In the genomic region with DNA sequence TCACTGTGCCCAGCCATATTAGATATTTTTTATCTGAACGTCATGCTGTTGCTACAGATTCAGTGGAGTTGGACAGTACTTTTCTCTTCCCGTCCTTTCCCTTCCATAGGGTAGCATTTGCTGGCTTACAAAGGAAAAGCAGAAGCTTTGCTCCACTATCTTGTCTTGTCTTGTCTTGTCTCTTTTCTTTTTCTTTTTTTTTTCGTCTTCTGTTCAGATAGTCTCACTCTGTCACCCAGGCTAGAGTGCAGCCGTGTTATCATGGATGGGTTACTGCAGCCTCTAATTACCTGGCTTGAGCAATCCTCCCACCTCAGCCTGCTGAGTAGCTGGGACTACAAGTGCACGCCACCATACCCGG, we compare ENCODE assay signal across 21 cellular contexts. TPM values are rescaled to one million over a fixed set of nuclear protein-coding genes. Genes with fewer than 3 reads are reported as not detected.
DNase-seq lines count a peak whose midpoint lies in the region; ATAC-seq, FAIRE-seq and TF ChIP-seq lines count a peak whose summit lies in the region.
"Had no signal": no experiment of that assay in that cellular context is flagged by ENCODE, and none has a peak within 500 bp of the region (broad histone marks: within the 10 kb centered on the region; RNA-seq: fewer than 3 reads in every experiment).

No MANE protein-coding gene starts in this region.

- H3K27me3 Mint-ChIP-seq in brain (peaks cover 3% of the 10 kb centered on the region), neural crest cell (ENCODE audit: low read depth) (peaks cover 2% of the 10 kb centered on the region)

- no peak for FAIRE-seq in HepG2 (lab: Jason Lieb, UNC)
- FAIRE-seq: GM12891 had no signal

- peak overlapping the region; percentile 38; the same call in 1 of the 2 replicates for H3K9ac ChIP-seq in HepG2 (ENCODE audit: insufficient read depth, low read depth, low read length)

- H4K20me1 ChIP-seq in HepG2 (ENCODE audit: insufficient read depth, low read length): no peaks in the 10 kb centered on the region

- H3K27ac ChIP-seq in HepG2 (ENCODE audit: extremely low read length, insufficient read depth, low read length) (no peak overlapping the region), right lobe of liver (no peak overlapping the region)
- H3K27ac ChIP-seq: C4-2B had no signal

- POLR2A ChIA-PET in HepG2 (lab: Yijun Ruan, JAX): interaction anchor here (0.8 to 2.9 kb wide), 5 partner anchors 48 to 122 kb away, joined by 3 to 16 read pairs (median 3); a partner anchor contains a TSS

- H3K4me3 ChIP-seq in HepG2 (replicated peaks in 1 of 3; ENCODE audit: insufficient read depth in 1 of 3, low read depth in 2 of 3, low read length in 3 of 3): peak overlapping the region in 1 of 3 experiments; percentile 69; a peak in 1 of 6 replicates
- no peak overlapping the region for H3K4me3 ChIP-seq in right lobe of liver

- no peak overlapping the region for H2AFZ ChIP-seq in HepG2 (ENCODE audit: low read length)

- 15% methylated on average over 6 of the region's 6 CpGs for WGBS in HepG2 (ENCODE audit: low lambda C conversion rate)
- 71% methylated on average over 5 of the region's 6 CpGs for WGBS in right lobe of liver (ENCODE audit: insufficient coverage, low coverage, low lambda C conversion rate, missing lambda C conversion rate)

- H3K9me3 Mint-ChIP-seq in brain: peaks cover 0 to 2% (median 0%) of the 10 kb centered on the region in 5 experiments
- H3K9me3 Mint-ChIP-seq in neural crest cell: no peaks in the 10 kb centered on the region

- H3K4me1 ChIP-seq in HepG2 (ENCODE audit: insufficient read depth, low read length) (peaks cover 26% of the 10 kb centered on the region), right lobe of liver (peaks cover 0 to 5% (median 0%) of the 10 kb centered on the region in 4 donors)

- H3K27me3 ChIP-seq in HepG2 (ENCODE audit: control insufficient read depth in 1 of 2, insufficient read depth in 2 of 2, low read length in 2 of 2) (no peaks in the 10 kb centered on the region), right lobe of liver (no peaks in the 10 kb centered on the region)

- H3K36me3 Mint-ChIP-seq in brain (no peaks in the 10 kb centered on the region), neural crest cell (ENCODE audit: low read depth) (no peaks in the 10 kb centered on the region)

- peak; percentile 41 for ATAC-seq in HepG2
- no peak for ATAC-seq in right lobe of liver
- no peak for ATAC-seq in GM21737 (IDR thresholded peaks at IDR 0.05; ENCODE audit: unreplicated experiment)
- ATAC-seq: Panc1, Right ventricle myocardium inferior had no signal

- no peaks in the 10 kb centered on the region for H3K79me2 ChIP-seq in HepG2 (ENCODE audit: insufficient read depth, low read length)

- intact Hi-C loops in HepG2 (cut with micrococcal nuclease; ENCODE audit: unreplicated experiment): loop anchor here (10.0 kb wide), 2 partner anchors 174 to 324 kb away; a partner anchor contains a TSS
- intact Hi-C loops in right lobe of liver (cut with DNase I): loop anchor here in 1 of 2 donors (10.0 kb wide), 1 partner anchor 64 kb away; no protein-coding TSS in a partner anchor

- no peaks in the 10 kb centered on the region for H3K36me3 ChIP-seq in HepG2 (replicated peaks in 1 of 2; ENCODE audit: control insufficient read depth in 1 of 2, insufficient read depth in 2 of 2, low read length in 2 of 2)
- no peaks in the 10 kb centered on the region for H3K36me3 ChIP-seq in right lobe of liver

- TF ChIP-seq EP300 in HepG2 (IDR thresholded peaks at IDR 0.05; ENCODE audit: low read depth in 2 of 2, low read length in 2 of 2) (no peak), HepG2 (CRISPR knock-in tag; IDR thresholded peaks at IDR 0.05; ENCODE audit: borderline replicate concordance) (no peak)

- no peak for TF ChIP-seq POLR2A in HepG2 (IDR thresholded peaks at IDR 0.05; ENCODE audit: insufficient read depth in 1 of 2, low read depth in 2 of 2, low read length in 2 of 2)
- TF ChIP-seq POLR2A in right lobe of liver (IDR thresholded peaks at IDR 0.05): no peak

- H3K9me3 ChIP-seq in HepG2 (ENCODE audit: low read length) (no peaks in the 10 kb centered on the region), right lobe of liver (no peaks in the 10 kb centered on the region)

- H3K4me3 Mint-ChIP-seq in brain (peak overlapping the region in 1 of 5 experiments; percentile 51), neural crest cell (no peak overlapping the region)

- CTCF ChIA-PET in HepG2 (lab: Yijun Ruan, JAX; ENCODE audit: low intra/inter-chr PET ratio, low total read pairs): interaction anchor here (1.1 to 4.7 kb wide), 3 partner anchors 61 to 102 kb away, joined by 3 to 104 read pairs (median 12); a partner anchor contains a TSS

- peaks cover 29% of the 10 kb centered on the region for H3K4me1 Mint-ChIP-seq in brain
- H3K4me1 Mint-ChIP-seq in neural crest cell: peaks cover 17% of the 10 kb centered on the region

- TF ChIP-seq CTCF in HepG2 (CRISPR knock-in tag; IDR thresholded peaks at IDR 0.05): no peak
- no peak for TF ChIP-seq CTCF in right lobe of liver (IDR thresholded peaks at IDR 0.05)
- TF ChIP-seq CTCF in brain (conservative IDR thresholded peaks at IDR 0.05): no peak
- no peak for TF ChIP-seq CTCF in neural crest cell (conservative IDR thresholded peaks at IDR 0.05)

- H3K4me2 ChIP-seq in HepG2 (ENCODE audit: low read depth, low read length): peak overlapping the region; percentile 67

- no peak for TF ChIP-seq RAD21 in HepG2 (CRISPR knock-in tag; IDR thresholded peaks at IDR 0.05)

- in situ Hi-C loops in HepG2 (cut with HindIII; ENCODE audit: extremely low pct_ligation_motif_present, low pct_unique_long_range_greater_than_20kb): loop anchor here (5.0 kb wide), 1 partner anchor 56 kb away; no protein-coding TSS in a partner anchor

- no TSS peak for BruUV-seq in HepG2 (replicated peaks; lab: Mats Ljungman, UMichigan)

- H3K27ac Mint-ChIP-seq in brain (peak overlapping the region in 3 of 5 experiments; percentile 63 to 69 (median 65)), neural crest cell (ENCODE audit: unreplicated experiment) (peak overlapping the region; percentile 44)

- DNase-seq in HepG2 (ENCODE audit: low spot score) (no peak), right lobe of liver (no peak), neural crest cell (ENCODE audit: low read depth, low spot score) (no peak), DMS53 treated with DMSO at 0.1 percent for 48 hours (lab: John Stamatoyannopoulos, UW; ENCODE audit: unreplicated experiment) (no peak)
- DNase-seq in activated CD4-positive, alpha-beta T cell treated with anti-CD3 and anti-CD28 coated beads for 4 hours: no peak
- no peak for DNase-seq in activated CD4-positive, alpha-beta T cell treated with anti-CD3 and anti-CD28 coated beads, Interleukin-2, amount 50 U/mL, for 48 hours
- DNase-seq: COR-L47, DMS53, Karpas-422, MM.1S, NCI-H187 treated with DMSO at 0.1 percent for 48 hours, NCI-H2171, NCI-H446 treated with DMSO at 0.1 percent for 48 hours, NCI-H774 had no signal

RNA-seq across cellular contexts. Expression of a gene that starts 21.2 kb away (rescaled TPM):
- total RNA-seq in HepG2 (2016; rRNA removed; fragmentation: Illumina TruSeq; extraction: Trizol): not detected in 2 replicates
- total RNA-seq in HepG2 (2016; cell fraction: cytosol; rRNA removed; fragmentation: Illumina TruSeq; extraction: Trizol; ENCODE audit: low read depth): not detected in 2 replicates
- total RNA-seq in HepG2 (2016; cell fraction: insoluble cytoplasmic fraction; rRNA removed; fragmentation: Illumina TruSeq; extraction: Trizol): not detected in 2 replicates
- total RNA-seq in HepG2 (2016; cell fraction: membrane; rRNA removed; fragmentation: Illumina TruSeq; extraction: Trizol): not detected in 2 replicates
- total RNA-seq in HepG2 (2016; cell fraction: nucleus; rRNA removed; fragmentation: Illumina TruSeq; extraction: Trizol): not detected in 2 replicates
- not detected in 2 replicates for polyA plus RNA-seq in HepG2 (2011; rRNA removed)
- not detected in 2 replicates for polyA plus RNA-seq in HepG2 (2011; cell fraction: cytosol; rRNA removed)
- not detected in 2 replicates for polyA plus RNA-seq in HepG2 (2011; cell fraction: nucleus; rRNA removed)
- not detected in 2 replicates for polyA plus RNA-seq in HepG2 (2012)
- polyA plus RNA-seq in HepG2 (2016; cell fraction: cytosol; fragmentation: Illumina TruSeq; extraction: Trizol; ENCODE audit: low read depth): not detected in 2 replicates
- polyA plus RNA-seq in HepG2 (2016; cell fraction: insoluble cytoplasmic fraction; fragmentation: Illumina TruSeq; extraction: Trizol; ENCODE audit: low read depth): not detected in 2 replicates
- polyA plus RNA-seq in HepG2 (2016; cell fraction: membrane; fragmentation: Illumina TruSeq; extraction: Trizol; ENCODE audit: low read depth): not detected in 2 replicates
- polyA plus RNA-seq in HepG2 (2016; cell fraction: nucleus; fragmentation: Illumina TruSeq; extraction: Trizol; ENCODE audit: insufficient read depth, low read depth): not detected in 2 replicates
- not detected in 2 replicates for polyA minus RNA-seq in HepG2 (2011; rRNA and poly(A)+ RNA removed; ENCODE audit: low replicate concordance)
- not detected in 2 replicates for polyA minus RNA-seq in HepG2 (2011; cell fraction: cytosol; rRNA and poly(A)+ RNA removed)
- polyA minus RNA-seq in HepG2 (2011; cell fraction: nucleus; rRNA and poly(A)+ RNA removed): not detected in 2 replicates
- not detected for total RNA-seq in right lobe of liver
- polyA plus RNA-seq in brain (ENCODE audit: insufficient read depth, low read depth, low replicate concordance): not detected
- total RNA-seq in neural crest cell: not detected in 2 replicates
- total RNA-seq: A172, Right ventricle myocardium inferior had no signal

RNA-seq across cellular contexts. Expression of a gene that starts 32.5 kb away (rescaled TPM):
- total RNA-seq in HepG2 (2016; rRNA removed; fragmentation: Illumina TruSeq; extraction: Trizol): 4.9 and 7.6 TPM in 2 replicates
- total RNA-seq in HepG2 (2016; cell fraction: cytosol; rRNA removed; fragmentation: Illumina TruSeq; extraction: Trizol; ENCODE audit: low read depth): 1.0 and 1.1 TPM in 2 replicates
- total RNA-seq in HepG2 (2016; cell fraction: insoluble cytoplasmic fraction; rRNA removed; fragmentation: Illumina TruSeq; extraction: Trizol): 4.5 and 6.5 TPM in 2 replicates
- total RNA-seq in HepG2 (2016; cell fraction: membrane; rRNA removed; fragmentation: Illumina TruSeq; extraction: Trizol): 3.2 and 4.1 TPM in 2 replicates
- 3.2 and 4.3 TPM in 2 replicates for total RNA-seq in HepG2 (2016; cell fraction: nucleus; rRNA removed; fragmentation: Illumina TruSeq; extraction: Trizol)
- 5.8 and 7.0 TPM in 2 replicates for polyA plus RNA-seq in HepG2 (2011; rRNA removed)
- 4.8 and 5.4 TPM in 2 replicates for polyA plus RNA-seq in HepG2 (2011; cell fraction: cytosol; rRNA removed)
- 6.6 and 7.3 TPM in 2 replicates for polyA plus RNA-seq in HepG2 (2011; cell fraction: nucleus; rRNA removed)
- 8.7 and 11.0 TPM in 2 replicates for polyA plus RNA-seq in HepG2 (2012)
- 0.61 and 0.67 TPM in 2 replicates for polyA plus RNA-seq in HepG2 (2016; cell fraction: cytosol; fragmentation: Illumina TruSeq; extraction: Trizol; ENCODE audit: low read depth)
- polyA plus RNA-seq in HepG2 (2016; cell fraction: insoluble cytoplasmic fraction; fragmentation: Illumina TruSeq; extraction: Trizol; ENCODE audit: low read depth): 7.2 and 8.1 TPM in 2 replicates
- polyA plus RNA-seq in HepG2 (2016; cell fraction: membrane; fragmentation: Illumina TruSeq; extraction: Trizol; ENCODE audit: low read depth): 1.6 and 2.1 TPM in 2 replicates
- polyA plus RNA-seq in HepG2 (2016; cell fraction: nucleus; fragmentation: Illumina TruSeq; extraction: Trizol; ENCODE audit: insufficient read depth, low read depth): 7.0 and 7.2 TPM in 2 replicates
- 0.09 and 14.3 TPM in 2 replicates for polyA minus RNA-seq in HepG2 (2011; rRNA and poly(A)+ RNA removed; ENCODE audit: low replicate concordance)
- 8.9 and 9.7 TPM in 2 replicates for polyA minus RNA-seq in HepG2 (2011; cell fraction: cytosol; rRNA and poly(A)+ RNA removed)
- 4.1 and 5.1 TPM in 2 replicates for polyA minus RNA-seq in HepG2 (2011; cell fraction: nucleus; rRNA and poly(A)+ RNA removed)
- total RNA-seq in right lobe of liver: 1 to 10 TPM in 2 of 6 experiments, under 1 TPM in 4; 0.40 to 2.9 (median 0.69) TPM
- 77.2 TPM for polyA plus RNA-seq in brain (ENCODE audit: insufficient read depth, low read depth, low replicate concordance)
- total RNA-seq in neural crest cell: 160 and 164 TPM in 2 replicates

RNA-seq across cellular contexts. Expression of a gene that starts 47.5 kb away (rescaled TPM):
- total RNA-seq in HepG2 (2016; rRNA removed; fragmentation: Illumina TruSeq; extraction: Trizol) (114 and 123 TPM in 2 replicates), right lobe of liver (10 to 100 TPM; 14.7 to 26.7 (median 18.4) TPM), neural crest cell (90.7 and 96.6 TPM in 2 replicates)
- total RNA-seq in HepG2 (2016; cell fraction: cytosol; rRNA removed; fragmentation: Illumina TruSeq; extraction: Trizol; ENCODE audit: low read depth): 109 and 111 TPM in 2 replicates
- 119 and 121 TPM in 2 replicates for total RNA-seq in HepG2 (2016; cell fraction: insoluble cytoplasmic fraction; rRNA removed; fragmentation: Illumina TruSeq; extraction: Trizol)
- 45.3 and 46.0 TPM in 2 replicates for total RNA-seq in HepG2 (2016; cell fraction: membrane; rRNA removed; fragmentation: Illumina TruSeq; extraction: Trizol)
- 120 and 143 TPM in 2 replicates for total RNA-seq in HepG2 (2016; cell fraction: nucleus; rRNA removed; fragmentation: Illumina TruSeq; extraction: Trizol)
- polyA plus RNA-seq in HepG2 (2011; rRNA removed) (122 and 130 TPM in 2 replicates), brain (ENCODE audit: insufficient read depth, low read depth, low replicate concordance) (33.2 TPM)
- polyA plus RNA-seq in HepG2 (2011; cell fraction: cytosol; rRNA removed): 70.9 and 77.1 TPM in 2 replicates
- polyA plus RNA-seq in HepG2 (2011; cell fraction: nucleus; rRNA removed): 511 and 514 TPM in 2 replicates
- 67.0 and 70.4 TPM in 2 replicates for polyA plus RNA-seq in HepG2 (2012)
- 5.2 and 6.3 TPM in 2 replicates for polyA plus RNA-seq in HepG2 (2016; cell fraction: cytosol; fragmentation: Illumina TruSeq; extraction: Trizol; ENCODE audit: low read depth)
- 81.5 and 81.9 TPM in 2 replicates for polyA plus RNA-seq in HepG2 (2016; cell fraction: insoluble cytoplasmic fraction; fragmentation: Illumina TruSeq; extraction: Trizol; ENCODE audit: low read depth)
- 7.3 and 9.4 TPM in 2 replicates for polyA plus RNA-seq in HepG2 (2016; cell fraction: membrane; fragmentation: Illumina TruSeq; extraction: Trizol; ENCODE audit: low read depth)
- 219 and 229 TPM in 2 replicates for polyA plus RNA-seq in HepG2 (2016; cell fraction: nucleus; fragmentation: Illumina TruSeq; extraction: Trizol; ENCODE audit: insufficient read depth, low read depth)
- polyA minus RNA-seq in HepG2 (2011; rRNA and poly(A)+ RNA removed; ENCODE audit: low replicate concordance): 140 and 168 TPM in 2 replicates
- 36.7 and 42.6 TPM in 2 replicates for polyA minus RNA-seq in HepG2 (2011; cell fraction: cytosol; rRNA and poly(A)+ RNA removed)
- polyA minus RNA-seq in HepG2 (2011; cell fraction: nucleus; rRNA and poly(A)+ RNA removed): 133 and 149 TPM in 2 replicates

Comparison
In these comparisons a context has a peak if more than half of its experiments do, and no peak if none do; other contexts are left out.
1. RNA of a gene that starts 32.5 kb away (total RNA-seq): 160 to 164 TPM in neural crest cell; 1.0 to 7.6 TPM in HepG2 and 0.40 to 2.9 TPM in right lobe of liver; every median in the first group is over 10 times any median in the second.